ENCODE assay signal across 13 cellular contexts in the genomic region with DNA sequence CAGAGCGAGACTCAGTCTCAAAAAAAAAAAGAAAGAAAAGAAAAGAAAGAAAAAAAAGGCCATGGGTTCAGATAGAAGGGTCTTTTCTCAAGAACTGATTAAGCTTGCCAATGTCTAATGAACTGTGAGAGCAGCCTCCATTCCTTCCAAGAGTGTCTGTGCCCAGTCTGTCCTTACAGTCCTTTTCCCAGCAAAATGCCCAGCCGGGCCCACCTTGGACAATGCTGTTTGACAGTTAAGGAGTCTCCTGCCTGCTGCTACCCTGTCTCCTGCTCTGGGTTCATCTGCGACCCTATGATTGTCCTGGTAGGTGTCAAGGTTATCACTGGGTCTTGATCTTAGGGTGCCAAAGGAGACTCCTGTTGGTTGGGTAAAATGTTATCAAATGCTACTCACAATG. TPM values are rescaled to one million over a fixed set of nuclear protein-coding genes. Genes with fewer than 3 reads are reported as not detected.
DNase-seq lines count a peak whose midpoint lies in the region; ATAC-seq and TF ChIP-seq lines count a peak whose summit lies in the region.
"Had no signal": no experiment of that assay in that cellular context is flagged by ENCODE, and none has a peak within 500 bp of the region (broad histone marks: within the 10 kb centered on the region; RNA-seq: fewer than 3 reads in every experiment).

No MANE protein-coding gene starts in this region.

- no peaks in the 10 kb centered on the region for H3K9me2 ChIP-seq in GM23338 (ENCODE audit: insufficient read depth)

- H3K36me3 ChIP-seq in mesenchymal stem cell (ENCODE audit: control insufficient read depth in 1 of 2, insufficient read depth in 2 of 2, low read depth in 1 of 2, low read length in 2 of 2) (peaks cover 0 to 9% of the 10 kb centered on the region in 2 experiments), GM23338 (ENCODE audit: insufficient read depth) (no peaks in the 10 kb centered on the region)

- H3K18ac ChIP-seq in mesenchymal stem cell (ENCODE audit: low read depth in 1 of 2, low read length in 2 of 2): peak overlapping the region; percentile 75 to 77

- no peak overlapping the region for H4K8ac ChIP-seq in mesenchymal stem cell (ENCODE audit: low read length)

- no peaks in the 10 kb centered on the region for H3F3A ChIP-seq in GM23338 (replicated peaks; ENCODE audit: low read depth)

- H3K79me1 ChIP-seq in mesenchymal stem cell (replicated peaks; ENCODE audit: low read length, poor library complexity, severe bottlenecking): no peaks in the 10 kb centered on the region

- H2BK120ac ChIP-seq in mesenchymal stem cell (ENCODE audit: low read depth, low read length): no peak overlapping the region

- H3K27ac ChIP-seq in mesenchymal stem cell (ENCODE audit: low read length, poor library complexity, severe bottlenecking): no peak overlapping the region
- H3K27ac ChIP-seq in GM23338 (ENCODE audit: low read depth): no peak overlapping the region

- peak overlapping the region; percentile 6 to 96 for H2BK12ac ChIP-seq in mesenchymal stem cell (ENCODE audit: low read length in 2 of 2)

- no peak overlapping the region for H4K91ac ChIP-seq in mesenchymal stem cell (ENCODE audit: low read length)

- 86% methylated on average over 2 of the region's 3 CpGs for WGBS in mesenchymal stem cell

- no peak for ATAC-seq in stimulated activated naive CD8-positive, alpha-beta T cell treated with anti-CD3 and anti-CD28 coated beads, Interleukin-15, Interleukin-2, amounts not matched to agents 100 U/mL and 50 U/mL, for 24 hours
- ATAC-seq in activated CD8-positive, alpha-beta T cell treated with anti-CD3 and anti-CD28 coated beads, Interleukin-2, amount 10 ng/mL, durations not matched to agents 7 days and 5 days: no peak
- no peak for ATAC-seq in GM23338
- ATAC-seq in GM18909 (IDR thresholded peaks at IDR 0.05; ENCODE audit: poor library complexity, unreplicated experiment): no peak
- ATAC-seq: left lobe of liver had no signal

- H3K27ac Mint-ChIP-seq in stimulated activated naive CD8-positive, alpha-beta T cell treated with anti-CD3 and anti-CD28 coated beads, Interleukin-15, Interleukin-2, amounts not matched to agents 100 ng/mL and 50 ng/mL, for 24 hours: peak overlapping the region; percentile 77
- peak overlapping the region; percentile 89 for H3K27ac Mint-ChIP-seq in activated CD8-positive, alpha-beta T cell treated with anti-CD3 and anti-CD28 coated beads, Interleukin-2, amount 10 ng/mL, durations not matched to agents 7 days and 5 days
- no peak overlapping the region for H3K27ac Mint-ChIP-seq in GM23338

- H3K79me2 ChIP-seq in GM23338 (replicated peaks; ENCODE audit: insufficient read depth): no peaks in the 10 kb centered on the region

- H3K9me3 ChIP-seq in mesenchymal stem cell (ENCODE audit: control insufficient read depth, low read length): no peaks in the 10 kb centered on the region
- H3K9me3 ChIP-seq: testis had no signal

- no peak overlapping the region for H2AK5ac ChIP-seq in mesenchymal stem cell (ENCODE audit: low read length, severe bottlenecking)

- H3K4me3 Mint-ChIP-seq in stimulated activated naive CD8-positive, alpha-beta T cell treated with anti-CD3 and anti-CD28 coated beads, Interleukin-15, Interleukin-2, amounts not matched to agents 100 ng/mL and 50 ng/mL, for 24 hours: no peak overlapping the region
- H3K4me3 Mint-ChIP-seq in activated CD8-positive, alpha-beta T cell treated with anti-CD3 and anti-CD28 coated beads, Interleukin-2, amount 10 ng/mL, durations not matched to agents 7 days and 5 days: no peak overlapping the region
- H3K4me3 Mint-ChIP-seq in GM23338: no peak overlapping the region

- POLR2A ChIA-PET in activated CD8-positive, alpha-beta T cell treated with anti-CD3 and anti-CD28 coated beads, Interleukin-2, amount 10 ng/mL, durations not matched to agents 7 days and 5 days (lab: Charles Lee): interaction anchor here (1.0 to 3.3 kb wide), 4 partner anchors 15 to 28 kb away, joined by 3 to 22 read pairs (median 4); no protein-coding TSS in a partner anchor

- H3K4me2 ChIP-seq in mesenchymal stem cell (ENCODE audit: low read length, poor library complexity, severe bottlenecking) (no peak overlapping the region), GM23338 (no peak overlapping the region)

- TF ChIP-seq CTCF in GM23338 (conservative IDR thresholded peaks at IDR 0.05; ENCODE audit: low read depth in 2 of 2): no peak

- H3K27me3 ChIP-seq in mesenchymal stem cell (ENCODE audit: control insufficient read depth in 1 of 2, insufficient read depth in 1 of 2, low read length in 2 of 2) (no peaks in the 10 kb centered on the region), GM23338 (ENCODE audit: insufficient read depth) (no peaks in the 10 kb centered on the region)
- H3K27me3 ChIP-seq: testis had no signal

- no peak overlapping the region for H3K9ac ChIP-seq in mesenchymal stem cell (ENCODE audit: low read length)

- DNase-seq in stimulated activated naive CD8-positive, alpha-beta T cell treated with anti-CD3 and anti-CD28 coated beads, Interleukin-15, Interleukin-2, amounts not matched to agents 100 U/mL and 50 U/mL, for 24 hours: no peak
- DNase-seq in activated CD8-positive, alpha-beta T cell treated with anti-CD3 and anti-CD28 coated beads, Interleukin-2, amount 10 ng/mL, durations not matched to agents 7 days and 5 days: no peak
- no peak for DNase-seq in mesenchymal stem cell
- DNase-seq in GM23338 (ENCODE audit: low spot score): no peak
- DNase-seq in stimulated activated CD4-positive, alpha-beta T cell treated with anti-CD3 and anti-CD28 coated beads, Interleukin-2, amount 100 ng/mL, for 24 hours: no peak
- DNase-seq in DMS114 treated with DMSO at 0.1 percent for 48 hours (lab: John Stamatoyannopoulos, UW; ENCODE audit: unreplicated experiment): no peak
- DNase-seq: activated gamma-delta T cell treated with Interleukin-2 at 50 U/mL for 16 hours, cortex of kidney, NCI-H2081, testis had no signal

- peaks cover 19% of the 10 kb centered on the region for H3K36me3 Mint-ChIP-seq in stimulated activated naive CD8-positive, alpha-beta T cell treated with anti-CD3 and anti-CD28 coated beads, Interleukin-15, Interleukin-2, amounts not matched to agents 100 ng/mL and 50 ng/mL, for 24 hours (ENCODE audit: low read depth)
- H3K36me3 Mint-ChIP-seq in activated CD8-positive, alpha-beta T cell treated with anti-CD3 and anti-CD28 coated beads, Interleukin-2, amount 10 ng/mL, durations not matched to agents 7 days and 5 days (ENCODE audit: low read depth): peaks cover 56% of the 10 kb centered on the region
- H3K36me3 Mint-ChIP-seq in GM23338 (ENCODE audit: low read depth): no peaks in the 10 kb centered on the region

- H4K20me1 ChIP-seq in GM23338 (replicated peaks; ENCODE audit: insufficient read depth): no peaks in the 10 kb centered on the region

- H3K9me3 Mint-ChIP-seq in stimulated activated naive CD8-positive, alpha-beta T cell treated with anti-CD3 and anti-CD28 coated beads, Interleukin-15, Interleukin-2, amounts not matched to agents 100 ng/mL and 50 ng/mL, for 24 hours: peaks cover 7% of the 10 kb centered on the region
- peaks cover 7% of the 10 kb centered on the region for H3K9me3 Mint-ChIP-seq in activated CD8-positive, alpha-beta T cell treated with anti-CD3 and anti-CD28 coated beads, Interleukin-2, amount 10 ng/mL, durations not matched to agents 7 days and 5 days (ENCODE audit: insufficient read depth)
- H3K9me3 Mint-ChIP-seq in GM23338: no peaks in the 10 kb centered on the region

- no peaks in the 10 kb centered on the region for H3K27me3 Mint-ChIP-seq in stimulated activated naive CD8-positive, alpha-beta T cell treated with anti-CD3 and anti-CD28 coated beads, Interleukin-15, Interleukin-2, amounts not matched to agents 100 ng/mL and 50 ng/mL, for 24 hours
- H3K27me3 Mint-ChIP-seq in activated CD8-positive, alpha-beta T cell treated with anti-CD3 and anti-CD28 coated beads, Interleukin-2, amount 10 ng/mL, durations not matched to agents 7 days and 5 days (ENCODE audit: low read depth): no peaks in the 10 kb centered on the region
- peaks cover 3% of the 10 kb centered on the region for H3K27me3 Mint-ChIP-seq in GM23338 (ENCODE audit: insufficient read depth, low read depth, poor library complexity)

- peak overlapping the region in 1 of 2 experiments; percentile 53 for H3K14ac ChIP-seq in mesenchymal stem cell (ENCODE audit: low read length in 2 of 2)

- H3K4me1 ChIP-seq in mesenchymal stem cell (ENCODE audit: control insufficient read depth, insufficient read depth, low read depth, low read length): peaks cover 4% of the 10 kb centered on the region
- H3K4me1 ChIP-seq in GM23338 (ENCODE audit: insufficient read depth): no peaks in the 10 kb centered on the region

- H3K4ac ChIP-seq in mesenchymal stem cell (ENCODE audit: low read depth in 1 of 2, low read length in 2 of 2): peak overlapping the region in 1 of 2 experiments; percentile 21

- H2AFZ ChIP-seq in mesenchymal stem cell (ENCODE audit: low read depth, low read length) (no peak overlapping the region), GM23338 (no peak overlapping the region)

- H3K23ac ChIP-seq in mesenchymal stem cell (ENCODE audit: low read length in 2 of 2): no peak overlapping the region

- peaks cover 64% of the 10 kb centered on the region for H3K4me1 Mint-ChIP-seq in stimulated activated naive CD8-positive, alpha-beta T cell treated with anti-CD3 and anti-CD28 coated beads, Interleukin-15, Interleukin-2, amounts not matched to agents 100 ng/mL and 50 ng/mL, for 24 hours (ENCODE audit: low read depth)
- peaks cover 60% of the 10 kb centered on the region for H3K4me1 Mint-ChIP-seq in activated CD8-positive, alpha-beta T cell treated with anti-CD3 and anti-CD28 coated beads, Interleukin-2, amount 10 ng/mL, durations not matched to agents 7 days and 5 days (ENCODE audit: low read depth)
- no peaks in the 10 kb centered on the region for H3K4me1 Mint-ChIP-seq in GM23338

- no peak overlapping the region for H2BK5ac ChIP-seq in mesenchymal stem cell (ENCODE audit: low read depth, low read length, poor library complexity, severe bottlenecking)

- H3K4me3 ChIP-seq in mesenchymal stem cell (ENCODE audit: insufficient read depth in 1 of 2, low read depth in 1 of 2, low read length in 2 of 2) (no peak overlapping the region), GM23338 (no peak overlapping the region)
- H3K4me3 ChIP-seq: testis had no signal

- CTCF ChIA-PET in activated CD8-positive, alpha-beta T cell treated with anti-CD3 and anti-CD28 coated beads, Interleukin-2, amount 10 ng/mL, durations not matched to agents 7 days and 5 days (lab: Charles Lee): interaction anchor here (1.3 to 2.0 kb wide), 6 partner anchors 10 to 49 kb away, joined by 3 to 9 read pairs (median 6); a partner anchor contains a TSS

- no peak overlapping the region for H2BK15ac ChIP-seq in mesenchymal stem cell (ENCODE audit: low read depth, poor library complexity, severe bottlenecking)

RNA-seq across cellular contexts. Expression of a gene that starts 21.4 kb away (rescaled TPM):
- 10 to 100 TPM; 91.5 TPM for total RNA-seq in activated CD8-positive, alpha-beta T cell treated with anti-CD3 and anti-CD28 coated beads, Interleukin-2, amount 10 ng/mL, durations not matched to agents 7 days and 5 days
- 4.1 TPM for polyA plus RNA-seq in mesenchymal stem cell (2013, experiment 1 of 2)
- polyA plus RNA-seq in mesenchymal stem cell (2013, experiment 2 of 2): 3.9 TPM
- under 0.01 and 0.03 TPM in 2 replicates for total RNA-seq in GM23338 (2014; rRNA removed; shearing (Covaris generic))
- 0.02 TPM in 1 of 2 replicates, not detected in the other for polyA plus RNA-seq in GM23338 (2016; fragmentation: Nextera tagmentation; extraction: Ambion mirVana)

RNA-seq across cellular contexts. Expression of a gene that starts 39.8 kb away (rescaled TPM):
- 10 to 100 TPM; 52.8 to 54.6 TPM for total RNA-seq in activated CD8-positive, alpha-beta T cell treated with anti-CD3 and anti-CD28 coated beads, Interleukin-2, amount 10 ng/mL, durations not matched to agents 7 days and 5 days
- polyA plus RNA-seq in mesenchymal stem cell (2013, experiment 1 of 2): 52.4 TPM
- polyA plus RNA-seq in mesenchymal stem cell (2013, experiment 2 of 2): 54.4 TPM
- 91.4 and 96.6 TPM in 2 replicates for total RNA-seq in GM23338 (2014; rRNA removed; shearing (Covaris generic))
- polyA plus RNA-seq in GM23338 (2016; fragmentation: Nextera tagmentation; extraction: Ambion mirVana): 130 and 135 TPM in 2 replicates

Comparison
In these comparisons a context has a peak if more than half of its experiments do, and no peak if none do; other contexts are left out.
1. RNA of a gene that starts 21.4 kb away (total RNA-seq): 91.5 TPM in activated CD8-positive, alpha-beta T cell treated with anti-CD3 and anti-CD28 coated beads, Interleukin-2, amount 10 ng/mL, durations not matched to agents 7 days and 5 days; under 0.01 to 0.03 TPM in GM23338; every median in the first group is over 10 times any median in the second.